ENCODE assay signal across 21 cellular contexts in genomic region chr13:113091211-113091771, GRCh38. TPM values are rescaled to one million over a fixed set of nuclear protein-coding genes. Genes with fewer than 3 reads are reported as not detected.
DNase-seq lines count a peak whose midpoint lies in the region; ATAC-seq and TF ChIP-seq lines count a peak whose summit lies in the region.
"Had no signal": no experiment of that assay in that cellular context is flagged by ENCODE, and none has a peak within 500 bp of the region (broad histone marks: within the 10 kb centered on the region; RNA-seq: fewer than 3 reads in every experiment).

No MANE protein-coding gene starts in this region.

- peak overlapping the region in 33 of 59 donors; percentile 12 to 88 (median 57) for H3K27ac ChIP-seq in dorsolateral prefrontal cortex
- H3K27ac ChIP-seq in lower lobe of right lung, result no peak overlapping the region
- H3K27ac ChIP-seq in upper lobe of right lung, result no peak overlapping the region
- H3K27ac ChIP-seq: C4-2B, Peyer's patch had no signal

- TF ChIP-seq CTCF in dorsolateral prefrontal cortex (IDR thresholded peaks at IDR 0.05 in 54 of 56, conservative IDR thresholded peaks at IDR 0.05 in 2 of 56; ENCODE audit: low read depth in 1 of 56, partially characterized antibody in 56 of 56) (no peak), lower lobe of right lung (IDR thresholded peaks at IDR 0.05) (no peak), upper lobe of right lung (IDR thresholded peaks at IDR 0.05) (no peak)

- no peak overlapping the region for H3K4me3 ChIP-seq in dorsolateral prefrontal cortex
- no peak overlapping the region for H3K4me3 ChIP-seq in lower lobe of right lung
- no peak overlapping the region for H3K4me3 ChIP-seq in upper lobe of right lung
- H3K4me3 ChIP-seq: Peyer's patch had no signal

- intact Hi-C loops in Right ventricle myocardium superior (cut with DNase I) (no loop called here), cardiac septum (cut with DNase I) (no loop called here), dorsolateral prefrontal cortex (cut with DNase I) (no loop called here), lower lobe of right lung (cut with DNase I) (no loop called here), upper lobe of right lung (cut with DNase I) (no loop called here)

- H3K4me1 ChIP-seq in lower lobe of right lung (no peaks in the 10 kb centered on the region), upper lobe of right lung (no peaks in the 10 kb centered on the region)
- H3K4me1 ChIP-seq: Peyer's patch had no signal

- H3K9me3 ChIP-seq in lower lobe of right lung (no peaks in the 10 kb centered on the region), upper lobe of right lung (no peaks in the 10 kb centered on the region)
- H3K9me3 ChIP-seq: Peyer's patch had no signal

- H3K36me3 ChIP-seq in lower lobe of right lung (peaks cover 26% of the 10 kb centered on the region), upper lobe of right lung (no peaks in the 10 kb centered on the region)

- H3K27me3 ChIP-seq in dorsolateral prefrontal cortex, result no peaks in the 10 kb centered on the region
- H3K27me3 ChIP-seq in lower lobe of right lung (ENCODE audit: low read depth), result no peaks in the 10 kb centered on the region
- H3K27me3 ChIP-seq in upper lobe of right lung, result no peaks in the 10 kb centered on the region
- H3K27me3 ChIP-seq: Peyer's patch had no signal

- ATAC-seq in Right ventricle myocardium superior (ENCODE audit: poor library complexity) (no peak), lower lobe of right lung (no peak), upper lobe of right lung (no peak)

- peak; percentile 27 for DNase-seq in Right ventricle myocardium superior
- no peak for DNase-seq in cardiac septum (ENCODE audit: low spot score)
- peak in 1 of 10 donors; percentile 42 for DNase-seq in dorsolateral prefrontal cortex
- peak; percentile 34 for DNase-seq in lower lobe of right lung
- DNase-seq in upper lobe of right lung, result peak; percentile 40
- no peak for DNase-seq in activated CD8-positive, alpha-beta memory T cell treated with anti-CD3 and anti-CD28 coated beads for 24 hours
- no peak for DNase-seq in CD1c-positive myeloid dendritic cell (ENCODE audit: extremely low spot score)
- no peak for DNase-seq in DMS53 treated with DMSO at 0.1 percent for 48 hours (lab: John Stamatoyannopoulos, UW; ENCODE audit: unreplicated experiment)
- DNase-seq: 8988T, DMS53, EL, GF-D8, NCI-H1105 treated with DMSO at 0.1 percent for 48 hours, NCI-H2029 treated with DMSO at 0.1 percent for 48 hours, NCI-H345, NCI-H524, NCI-H774, Peyer's patch had no signal

RNA-seq across cellular contexts. Expression of gene F7, which starts 14.3 kb away (rescaled TPM):
- total RNA-seq in Right ventricle myocardium superior (0.08 TPM), cardiac septum (0.46 TPM), dorsolateral prefrontal cortex (1 to 10 TPM in 87 of 120 experiments, under 1 TPM in 32, not detected in 1; 0.19 to 4.5 (median 1.5) TPM), lower lobe of right lung (not detected), upper lobe of right lung (0.61 TPM)
- total RNA-seq: H4, SK-MEL-5 had no signal

RNA-seq across cellular contexts. Expression of gene F10, which starts 31.3 kb away (rescaled TPM):
- total RNA-seq in Right ventricle myocardium superior (4.5 TPM), cardiac septum (13.7 TPM), dorsolateral prefrontal cortex (1 to 10 TPM in 44 of 120 experiments, under 1 TPM in 58, not detected in 18; 0.29 to 7.1 (median 0.92) TPM), lower lobe of right lung (8.9 TPM), upper lobe of right lung (7.9 TPM)
- total RNA-seq: H4, SK-MEL-5 had no signal

Comparison
In these comparisons a context has a peak if more than half of its experiments do, and no peak if none do; other contexts are left out.
1. DNase-seq: peak in Right ventricle myocardium superior (single experiment), lower lobe of right lung (single experiment) and upper lobe of right lung (single experiment); none in cardiac septum (single experiment), activated CD8-positive, alpha-beta memory T cell treated with anti-CD3 and anti-CD28 coated beads for 24 hours (single experiment), CD1c-positive myeloid dendritic cell (single experiment) and DMS53 treated with DMSO at 0.1 percent for 48 hours (single experiment).
2. H3K27ac ChIP-seq: peak in dorsolateral prefrontal cortex (33 of 59); none in lower lobe of right lung (single experiment) and upper lobe of right lung (single experiment).